In the genomic region with DNA sequence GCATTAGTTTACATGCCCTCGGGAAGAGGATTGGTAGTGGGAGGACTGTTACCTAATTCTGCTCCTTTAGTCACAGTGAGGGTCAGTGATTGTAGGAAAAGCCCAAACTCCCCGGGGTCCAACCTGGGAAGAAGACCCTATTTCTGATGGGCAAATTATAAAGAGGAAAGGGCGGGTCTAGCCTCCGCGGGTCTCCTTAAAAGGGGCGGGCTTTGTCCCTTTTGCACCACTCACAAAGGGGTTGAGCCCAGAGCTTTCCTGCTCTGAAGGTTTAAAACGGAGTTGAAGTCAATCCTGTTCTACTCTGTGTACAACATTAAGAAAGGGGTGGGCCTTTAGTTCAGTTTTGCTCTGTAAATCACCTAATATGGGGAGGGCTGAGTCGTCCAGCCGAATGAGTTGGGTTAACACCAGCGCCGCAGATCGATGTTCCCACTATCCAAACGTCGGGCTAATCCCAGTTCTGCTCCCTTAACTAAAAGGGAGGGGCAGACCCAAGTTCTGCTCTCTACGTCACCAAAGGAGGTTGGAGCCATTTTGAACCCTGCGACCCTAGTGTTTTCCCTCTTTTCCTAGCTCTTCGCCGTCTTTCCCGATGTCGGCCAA, we compare ENCODE assay signal across 8 cellular contexts. TPM values are rescaled to one million over a fixed set of nuclear protein-coding genes. Genes with fewer than 3 reads are reported as not detected.
DNase-seq lines count a peak whose midpoint lies in the region; ATAC-seq, FAIRE-seq and TF ChIP-seq lines count a peak whose summit lies in the region.

No MANE protein-coding gene starts in this region.

- intact Hi-C loops in Panc1 (cut with micrococcal nuclease; ENCODE audit: unreplicated experiment) (no loop called here), lower leg skin (cut with DNase I; ENCODE audit: low total_unique reads) (no loop called here), thyroid gland (cut with DNase I) (no loop called here)

- FAIRE-seq in bronchial epithelial cell (lab: Jason Lieb, UNC) (no peak), frontal cortex (lab: Jason Lieb, UNC) (no peak)

- H3K9me3 ChIP-seq in DOHH2 (ENCODE audit: control insufficient read depth, insufficient read depth, low read length) (no peaks in the 10 kb centered on the region), Panc1 (ENCODE audit: control insufficient read depth, insufficient read depth, low read depth, low read length) (no peaks in the 10 kb centered on the region), thyroid gland (no peaks in the 10 kb centered on the region)

- peak overlapping the region; percentile 94 for H3K27ac ChIP-seq in DOHH2 (ENCODE audit: low read depth, low read length)
- peak overlapping the region; percentile 98 for H3K27ac ChIP-seq in Panc1 (ENCODE audit: low read length)
- H3K27ac ChIP-seq in thyroid gland, result peak overlapping the region; percentile 90 to 96 (median 94)

- H3K9me2 ChIP-seq in DOHH2 (replicated peaks; ENCODE audit: control insufficient read depth, low read length), result no peaks in the 10 kb centered on the region

- H3K79me2 ChIP-seq in DOHH2 (ENCODE audit: control insufficient read depth, low read length), result peaks cover 53% of the 10 kb centered on the region

- BruUV-seq in Panc1 (replicated peaks; lab: Mats Ljungman, UMichigan), result no TSS peak

- CTCF ChIA-PET in Panc1 (lab: Charles Lee), result interaction anchor here (0.6 to 1.4 kb wide), 2 partner anchors 13 to 18 kb away, joined by 3 read pairs; no protein-coding TSS in a partner anchor

- 0 to 1% methylated on average over 20 of the region's 20 CpGs for WGBS in lower leg skin, 2 donors
- WGBS in thyroid gland, 2 donors, result 1 to 2% methylated on average over 20 of the region's 20 CpGs

- H3K4me3 ChIP-seq in DOHH2 (ENCODE audit: low read length) (peak overlapping the region; percentile 85), Panc1 (ENCODE audit: low read depth in 2 of 2, low read length in 2 of 2) (peak overlapping the region; percentile 61 to 64), bronchial epithelial cell (ENCODE audit: low read depth, low read length) (peak overlapping the region; percentile 73), lower leg skin (ENCODE audit: low read depth, poor library complexity, severe bottlenecking) (peak overlapping the region; percentile 17), thyroid gland (replicated peaks in 1 of 3) (peak overlapping the region in 2 of 3 donors; percentile 21 to 96)

- TF ChIP-seq CTCF in DOHH2 (IDR thresholded peaks at IDR 0.05; ENCODE audit: low read depth, low read length, poor library complexity, severe bottlenecking), result no peak
- TF ChIP-seq CTCF in Panc1 (IDR thresholded peaks at IDR 0.05), result no peak
- TF ChIP-seq CTCF in bronchial epithelial cell (IDR thresholded peaks at IDR 0.05; ENCODE audit: insufficient read depth, low read length, severe bottlenecking), result no peak
- no peak for TF ChIP-seq CTCF in lower leg skin (IDR thresholded peaks at IDR 0.05)
- TF ChIP-seq CTCF in thyroid gland (IDR thresholded peaks at IDR 0.05), result no peak
- no peak for TF ChIP-seq CTCF in GM13976 (IDR thresholded peaks at IDR 0.05; ENCODE audit: borderline replicate concordance, control extremely low read depth, extremely low read depth, insufficient read depth, missing control alignments)

- H3K27me3 ChIP-seq in DOHH2 (ENCODE audit: control insufficient read depth, low read length), result no peaks in the 10 kb centered on the region
- no peaks in the 10 kb centered on the region for H3K27me3 ChIP-seq in Panc1 (ENCODE audit: control insufficient read depth, insufficient read depth, low read length)
- H3K27me3 ChIP-seq in bronchial epithelial cell (ENCODE audit: control insufficient read depth, insufficient read depth, low read length), result no peaks in the 10 kb centered on the region
- H3K27me3 ChIP-seq in thyroid gland, result no peaks in the 10 kb centered on the region

- H3F3A ChIP-seq in DOHH2 (ENCODE audit: control insufficient read depth, insufficient read depth), result peaks cover 14% of the 10 kb centered on the region

- H3K36me3 ChIP-seq in DOHH2 (ENCODE audit: control insufficient read depth, low read length) (peaks cover 29% of the 10 kb centered on the region), Panc1 (ENCODE audit: control insufficient read depth, insufficient read depth, low read length) (0 out of 2 replicates have a peak, but pooled peaks cover 3% of the 10 kb centered on the region), bronchial epithelial cell (ENCODE audit: control insufficient read depth, insufficient read depth, low read length) (peaks cover 7% of the 10 kb centered on the region), thyroid gland (peaks cover 5 to 7% of the 10 kb centered on the region in 2 donors)

- TF ChIP-seq POLR2A in lower leg skin (IDR thresholded peaks at IDR 0.05), result no peak
- peak in 1 of 2 donors; percentile 68 for TF ChIP-seq POLR2A in thyroid gland (IDR thresholded peaks at IDR 0.05)

- no peaks in the 10 kb centered on the region for H4K20me1 ChIP-seq in DOHH2 (ENCODE audit: control insufficient read depth, insufficient read depth, low read depth, low read length)

- H3K4me1 ChIP-seq in DOHH2 (ENCODE audit: control insufficient read depth, low read length) (peaks cover 49% of the 10 kb centered on the region), Panc1 (ENCODE audit: control insufficient read depth, insufficient read depth, low read length) (peaks cover 37% of the 10 kb centered on the region), thyroid gland (peaks cover 25 to 35% of the 10 kb centered on the region in 2 donors)

- ATAC-seq in HG03196 (IDR thresholded peaks at IDR 0.05; ENCODE audit: unreplicated experiment) (peak; percentile 3), Panc1 (peak; percentile 52)

- POLR2A ChIA-PET in Panc1 (lab: Charles Lee), result interaction anchor here (1.0 to 1.1 kb wide), 2 partner anchors 18 to 87 kb away, joined by 3 to 4 read pairs; no protein-coding TSS in a partner anchor

- no peak for DNase-seq in Panc1 (ENCODE audit: low read depth, low spot score)
- DNase-seq in bronchial epithelial cell (ENCODE audit: low read depth), result no peak
- DNase-seq in lower leg skin (ENCODE audit: low spot score in 2 of 2), result no peak
- peak in 1 of 2 donors; percentile 41 for DNase-seq in thyroid gland
- no peak for DNase-seq in frontal cortex (ENCODE audit: low spot score in 2 of 2)
- DNase-seq in GM13976 (ENCODE audit: low spot score), result no peak

- peak overlapping the region; percentile 99 for H3K4me2 ChIP-seq in DOHH2 (ENCODE audit: low read length)

- in situ Hi-C loops in Panc1 (cut with HindIII; ENCODE audit: low pct_unique_long_range_greater_than_20kb, low sequenced_read_pairs), result no loop called here
- in situ Hi-C loops in GM13976 (cut with MboI; ENCODE audit: low sequenced_read_pairs, unreplicated experiment), result no loop called here

RNA-seq across cellular contexts. Expression of gene RNF5, which starts 0.9 kb away (rescaled TPM):
- total RNA-seq in Panc1 (2021; ENCODE audit: unreplicated experiment), result 82.3 TPM
- 158 TPM for polyA plus RNA-seq in Panc1 (2012; ENCODE audit: insufficient read length)
- 29.2 and 50.5 TPM in 2 replicates for total RNA-seq in bronchial epithelial cell
- 10 to 100 TPM; 52.4 to 75.3 (median 56.8) TPM for total RNA-seq in lower leg skin
- 100 to 1,000 TPM in 3 of 4 donors, 10 to 100 TPM in 1; 64.0 to 114 (median 107) TPM for total RNA-seq in thyroid gland
- total RNA-seq in frontal cortex, result 104 TPM

RNA-seq across cellular contexts. Expression of gene AGPAT1, which starts 1.4 kb away (rescaled TPM):
- 88.4 TPM for total RNA-seq in Panc1 (2021; ENCODE audit: unreplicated experiment)
- polyA plus RNA-seq in Panc1 (2012; ENCODE audit: insufficient read length), result 111 TPM
- 5.8 and 9.0 TPM in 2 replicates for total RNA-seq in bronchial epithelial cell
- total RNA-seq in lower leg skin, result 10 to 100 TPM; 18.8 to 53.2 (median 28.0) TPM
- 10 to 100 TPM; 48.6 to 69.2 (median 54.8) TPM for total RNA-seq in thyroid gland
- total RNA-seq in frontal cortex, result 14.3 TPM

RNA-seq across cellular contexts. Expression of gene AGER, which starts 6.8 kb away (rescaled TPM):
- total RNA-seq in Panc1 (2021; ENCODE audit: unreplicated experiment), result 3.7 TPM
- 3.2 TPM for polyA plus RNA-seq in Panc1 (2012; ENCODE audit: insufficient read length)
- total RNA-seq in bronchial epithelial cell, result 0.26 TPM in 2 replicates
- 1 to 10 TPM in 3 of 4 donors, under 1 TPM in 1; 0.56 to 4.1 (median 2.3) TPM for total RNA-seq in lower leg skin
- 10 to 100 TPM; 10.3 to 70.6 (median 36.8) TPM for total RNA-seq in thyroid gland
- total RNA-seq in frontal cortex, result 0.82 TPM

RNA-seq across cellular contexts. Expression of gene PBX2, which starts 12.7 kb away (rescaled TPM):
- 76.2 TPM for total RNA-seq in Panc1 (2021; ENCODE audit: unreplicated experiment)
- polyA plus RNA-seq in Panc1 (2012; ENCODE audit: insufficient read length), result 76.9 TPM
- 16.3 and 19.3 TPM in 2 replicates for total RNA-seq in bronchial epithelial cell
- 10 to 100 TPM; 49.2 to 63.9 (median 55.8) TPM for total RNA-seq in lower leg skin
- 10 to 100 TPM; 66.0 to 93.4 (median 74.2) TPM for total RNA-seq in thyroid gland
- 11.8 TPM for total RNA-seq in frontal cortex

RNA-seq across cellular contexts. Expression of gene EGFL8, which starts 12.9 kb away (rescaled TPM):
- 11.1 TPM for total RNA-seq in Panc1 (2021; ENCODE audit: unreplicated experiment)
- 6.0 TPM for polyA plus RNA-seq in Panc1 (2012; ENCODE audit: insufficient read length)
- total RNA-seq in bronchial epithelial cell, result 0.26 and 1.7 TPM in 2 replicates
- total RNA-seq in lower leg skin, result 10 to 100 TPM; 12.5 to 40.8 (median 18.6) TPM
- total RNA-seq in thyroid gland, result 1 to 10 TPM; 2.3 to 9.8 (median 6.5) TPM
- total RNA-seq in frontal cortex, result 5.7 TPM

Comparison
In these comparisons a context has a peak if more than half of its experiments do, and no peak if none do; other contexts are left out.
1. H3K4me3 ChIP-seq: peak in every context shown above with its lines; median percentile 85 in DOHH2; 73 in bronchial epithelial cell; 62 in Panc1; 58 in thyroid gland; 17 in lower leg skin.